ENCODE assay signal across 13 cellular contexts in the genomic region with DNA sequence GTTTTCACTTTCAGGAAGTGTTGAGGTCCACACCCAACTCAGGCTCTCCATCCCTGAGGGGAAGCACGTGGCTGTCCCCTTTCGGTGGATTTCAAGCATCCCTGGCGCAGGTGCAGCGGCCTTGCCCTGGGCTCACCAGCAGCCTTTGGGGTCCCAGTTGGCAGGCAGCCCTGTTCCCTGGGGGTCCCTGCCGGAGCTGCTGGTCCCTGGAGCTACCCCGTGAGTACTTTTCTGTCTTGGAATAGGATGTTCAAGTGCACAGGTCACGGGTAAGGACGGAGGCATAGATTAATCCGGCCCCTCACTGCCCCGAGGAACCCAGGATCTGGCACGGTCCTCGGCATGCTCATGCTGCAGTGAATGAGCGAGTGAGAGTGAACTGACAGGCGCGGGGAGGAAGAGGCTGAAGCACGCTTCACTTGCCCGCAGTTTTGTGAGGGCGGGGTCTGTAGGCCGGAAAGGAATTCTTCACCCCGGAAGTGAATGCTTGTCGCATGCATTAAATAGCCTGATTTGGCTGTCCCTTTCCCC.
A peak's percentile ranks its signal among the peaks of the same experiment; 100 is the strongest.
DNase-seq lines count a peak whose midpoint lies in the region; TF ChIP-seq lines count a peak whose summit lies in the region.
"Had no signal": no experiment of that assay in that cellular context is flagged by ENCODE, and none has a peak within 500 bp of the region (broad histone marks: within the 10 kb centered on the region; RNA-seq: fewer than 3 reads in every experiment).

No MANE protein-coding gene starts in this region.

- peak overlapping the region; percentile 100 for H3K27ac Mint-ChIP-seq in HFFc6
- H3K27ac Mint-ChIP-seq in MCF 10A (ENCODE audit: low read depth, unreplicated experiment) = peak overlapping the region; percentile 99
- H3K27ac Mint-ChIP-seq in endothelial cell (ENCODE audit: unreplicated experiment) = no peak overlapping the region
- H3K27ac Mint-ChIP-seq in activated CD4-positive, alpha-beta T cell treated with anti-CD3 and anti-CD28 coated beads, Interleukin-2, amount 10 ng/mL, durations not matched to agents 7 days and 5 days = no peak overlapping the region
- H3K27ac Mint-ChIP-seq: stimulated activated naive B cell treated with anti-CD40 and anti-IgM and Interleukin-4, amounts not matched to agents 10 μg/mL and 1 μg/mL and 100 μg/mL, for 72 hours had no signal

- H3K9ac ChIP-seq in mesenchymal stem cell (ENCODE audit: low read length) = peak overlapping the region; percentile 98

- H2BK12ac ChIP-seq in mesenchymal stem cell (ENCODE audit: low read length in 2 of 2) = peak overlapping the region in 1 of 2 experiments; percentile 87

- no peaks in the 10 kb centered on the region for H3K9me3 ChIP-seq in mesenchymal stem cell (ENCODE audit: control insufficient read depth, low read length)
- H3K9me3 ChIP-seq in transverse colon = no peaks in the 10 kb centered on the region

- peaks cover 14% of the 10 kb centered on the region for H3K4me1 ChIP-seq in mesenchymal stem cell (ENCODE audit: control insufficient read depth, insufficient read depth, low read depth, low read length)
- peaks cover 5 to 20% (median 19%) of the 10 kb centered on the region in 4 donors for H3K4me1 ChIP-seq in transverse colon

- no peak overlapping the region for H2BK120ac ChIP-seq in mesenchymal stem cell (ENCODE audit: low read depth, low read length)

- WGBS in mesenchymal stem cell = 92% methylated on average over 21 of the region's 21 CpGs
- WGBS in transverse colon (ENCODE audit: low coverage in 1 of 2), 2 donors = 81 to 93% methylated on average over 4 to 21 of the region's 21 CpGs

- H3K36me3 Mint-ChIP-seq in HFFc6 (ENCODE audit: low read depth) (peaks cover 4% of the 10 kb centered on the region; the same call in 1 of the 2 replicates), MCF 10A (ENCODE audit: insufficient read depth, unreplicated experiment) (no peaks in the 10 kb centered on the region), endothelial cell (ENCODE audit: low read depth, unreplicated experiment) (no peaks in the 10 kb centered on the region)
- no peaks in the 10 kb centered on the region for H3K36me3 Mint-ChIP-seq in activated CD4-positive, alpha-beta T cell treated with anti-CD3 and anti-CD28 coated beads, Interleukin-2, amount 10 ng/mL, durations not matched to agents 7 days and 5 days (ENCODE audit: low read depth)
- H3K36me3 Mint-ChIP-seq: stimulated activated naive B cell treated with anti-CD40 and anti-IgM and Interleukin-4, amounts not matched to agents 10 μg/mL and 1 μg/mL and 100 μg/mL, for 72 hours had no signal

- CTCF ChIA-PET in MCF 10A (lab: Yijun Ruan, JAX) = no interaction called here
- CTCF ChIA-PET in activated CD4-positive, alpha-beta T cell treated with anti-CD3 and anti-CD28 coated beads, Interleukin-2, amount 10 ng/mL, durations not matched to agents 7 days and 5 days (lab: Charles Lee) = no interaction called here

- no peak overlapping the region for H3K4me3 Mint-ChIP-seq in HFFc6
- H3K4me3 Mint-ChIP-seq in MCF 10A (ENCODE audit: unreplicated experiment) = no peak overlapping the region
- no peak overlapping the region for H3K4me3 Mint-ChIP-seq in endothelial cell (ENCODE audit: unreplicated experiment)
- H3K4me3 Mint-ChIP-seq in activated CD4-positive, alpha-beta T cell treated with anti-CD3 and anti-CD28 coated beads, Interleukin-2, amount 10 ng/mL, durations not matched to agents 7 days and 5 days = no peak overlapping the region
- H3K4me3 Mint-ChIP-seq: stimulated activated naive B cell treated with anti-CD40 and anti-IgM and Interleukin-4, amounts not matched to agents 10 μg/mL and 1 μg/mL and 100 μg/mL, for 72 hours had no signal

- peak overlapping the region in 1 of 2 experiments; percentile 26 for H3K14ac ChIP-seq in mesenchymal stem cell (ENCODE audit: low read length in 2 of 2)

- H3K4me3 ChIP-seq in mesenchymal stem cell (ENCODE audit: insufficient read depth in 1 of 2, low read depth in 1 of 2, low read length in 2 of 2) (peak overlapping the region in 1 of 2 experiments; percentile 76), transverse colon (no peak overlapping the region)

- BruUV-seq in MCF 10A (replicated peaks; lab: Mats Ljungman, UMichigan) = no TSS peak

- TF ChIP-seq EP300 in transverse colon (IDR thresholded peaks at IDR 0.05; ENCODE audit: low read depth) = no peak

- H3K27ac ChIP-seq in mesenchymal stem cell (ENCODE audit: low read length, poor library complexity, severe bottlenecking) (no peak overlapping the region), transverse colon (peak overlapping the region; percentile 42 to 79 (median 73))

- peak overlapping the region; percentile 1 for H4K91ac ChIP-seq in mesenchymal stem cell (ENCODE audit: low read length)

- H3K23ac ChIP-seq in mesenchymal stem cell (ENCODE audit: low read length in 2 of 2) = no peak overlapping the region

- intact Hi-C loops in MCF 10A (cut with micrococcal nuclease) (no loop called here), transverse colon (cut with DNase I; ENCODE audit: low total_unique reads) (no loop called here)

- H4K8ac ChIP-seq in mesenchymal stem cell (ENCODE audit: low read length) = no peak overlapping the region

- no peaks in the 10 kb centered on the region; the same call in 1 of the 2 replicates for H3K9me3 Mint-ChIP-seq in HFFc6
- H3K9me3 Mint-ChIP-seq in MCF 10A (ENCODE audit: unreplicated experiment) = no peaks in the 10 kb centered on the region
- no peaks in the 10 kb centered on the region for H3K9me3 Mint-ChIP-seq in endothelial cell (ENCODE audit: unreplicated experiment)
- peaks cover 6% of the 10 kb centered on the region for H3K9me3 Mint-ChIP-seq in activated CD4-positive, alpha-beta T cell treated with anti-CD3 and anti-CD28 coated beads, Interleukin-2, amount 10 ng/mL, durations not matched to agents 7 days and 5 days

- no peaks in the 10 kb centered on the region for H3K79me1 ChIP-seq in mesenchymal stem cell (replicated peaks; ENCODE audit: low read length, poor library complexity, severe bottlenecking)

- in situ Hi-C loops in transverse colon (cut with MboI; ENCODE audit: low pct_ligation_motif_present in 1 of 4, low pct_unique_long_range_greater_than_20kb in 1 of 4, low sequenced_read_pairs in 3 of 4) = no loop called here

- TF ChIP-seq CTCF in HFFc6 (IDR thresholded peaks at IDR 0.05) (no peak), MCF 10A (IDR thresholded peaks at IDR 0.05; ENCODE audit: unreplicated experiment) (no peak), transverse colon (IDR thresholded peaks at IDR 0.05) (no peak), endothelial cell (IDR thresholded peaks at IDR 0.05; ENCODE audit: unreplicated experiment) (no peak)

- TF ChIP-seq POLR2A in transverse colon (IDR thresholded peaks at IDR 0.05) = no peak

- no peak overlapping the region for H2BK5ac ChIP-seq in mesenchymal stem cell (ENCODE audit: low read depth, low read length, poor library complexity, severe bottlenecking)

- H3K4me1 Mint-ChIP-seq in HFFc6 (ENCODE audit: low read depth) = peaks cover 47% of the 10 kb centered on the region
- peaks cover 31% of the 10 kb centered on the region for H3K4me1 Mint-ChIP-seq in MCF 10A (ENCODE audit: insufficient read depth, unreplicated experiment)
- no peaks in the 10 kb centered on the region for H3K4me1 Mint-ChIP-seq in endothelial cell (ENCODE audit: unreplicated experiment)
- no peaks in the 10 kb centered on the region for H3K4me1 Mint-ChIP-seq in activated CD4-positive, alpha-beta T cell treated with anti-CD3 and anti-CD28 coated beads, Interleukin-2, amount 10 ng/mL, durations not matched to agents 7 days and 5 days

- H3K4ac ChIP-seq in mesenchymal stem cell (ENCODE audit: low read depth in 1 of 2, low read length in 2 of 2) = no peak overlapping the region

- peak overlapping the region; percentile 41 for H2BK15ac ChIP-seq in mesenchymal stem cell (ENCODE audit: low read depth, poor library complexity, severe bottlenecking)

- H3K27me3 ChIP-seq in mesenchymal stem cell (ENCODE audit: control insufficient read depth in 1 of 2, insufficient read depth in 1 of 2, low read length in 2 of 2) (no peaks in the 10 kb centered on the region), transverse colon (no peaks in the 10 kb centered on the region)

- H3K4me2 ChIP-seq in mesenchymal stem cell (ENCODE audit: low read length, poor library complexity, severe bottlenecking) = no peak overlapping the region

- peak overlapping the region; percentile 86 for H2AK5ac ChIP-seq in mesenchymal stem cell (ENCODE audit: low read length, severe bottlenecking)

- H2AFZ ChIP-seq in mesenchymal stem cell (ENCODE audit: low read depth, low read length) = no peak overlapping the region

- H3K18ac ChIP-seq in mesenchymal stem cell (ENCODE audit: low read depth in 1 of 2, low read length in 2 of 2) = peak overlapping the region in 1 of 2 experiments; percentile 25

- H3K36me3 ChIP-seq in mesenchymal stem cell (ENCODE audit: control insufficient read depth in 1 of 2, insufficient read depth in 2 of 2, low read depth in 1 of 2, low read length in 2 of 2) = no peaks in the 10 kb centered on the region
- H3K36me3 ChIP-seq in transverse colon = no peaks in the 10 kb centered on the region

- H3K27me3 Mint-ChIP-seq in HFFc6 (ENCODE audit: insufficient read depth) (no peaks in the 10 kb centered on the region), MCF 10A (ENCODE audit: insufficient read depth, unreplicated experiment) (no peaks in the 10 kb centered on the region), endothelial cell (ENCODE audit: unreplicated experiment) (no peaks in the 10 kb centered on the region)
- no peaks in the 10 kb centered on the region for H3K27me3 Mint-ChIP-seq in activated CD4-positive, alpha-beta T cell treated with anti-CD3 and anti-CD28 coated beads, Interleukin-2, amount 10 ng/mL, durations not matched to agents 7 days and 5 days
- H3K27me3 Mint-ChIP-seq: stimulated activated naive B cell treated with anti-CD40 and anti-IgM and Interleukin-4, amounts not matched to agents 10 μg/mL and 1 μg/mL and 100 μg/mL, for 72 hours had no signal

- DNase-seq in HFFc6 (no peak), MCF 10A (ENCODE audit: unreplicated experiment) (no peak), mesenchymal stem cell (no peak), transverse colon (no peak), endothelial cell (ENCODE audit: low spot score) (no peak), DMS79 (lab: John Stamatoyannopoulos, UW) (no peak)
- no peak for DNase-seq in activated CD4-positive, alpha-beta T cell treated with anti-CD3 and anti-CD28 coated beads, Interleukin-2, amount 10 ng/mL, durations not matched to agents 7 days and 5 days
- DNase-seq: activated CD4-positive, alpha-beta T cell treated with anti-CD3 and anti-CD28 coated beads for 1 hour; activated T-cell treated with anti-CD3 and anti-CD28 coated beads, Interleukin-2, amount 50 U/mL, for 1 hour; cortex of kidney; foreskin fibroblast; GOT3; stimulated activated naive B cell treated with anti-CD40 and anti-IgM and Interleukin-4, amounts not matched to agents 10 μg/mL and 1 μg/mL and 100 μg/mL, for 72 hours had no signal

- POLR2A ChIA-PET in MCF 10A (lab: Yijun Ruan, JAX) = no interaction called here
- POLR2A ChIA-PET in activated CD4-positive, alpha-beta T cell treated with anti-CD3 and anti-CD28 coated beads, Interleukin-2, amount 10 ng/mL, durations not matched to agents 7 days and 5 days (lab: Charles Lee) = no interaction called here

Comparison
In these comparisons a context has a peak if more than half of its experiments do, and no peak if none do; other contexts are left out.
1. H3K27ac Mint-ChIP-seq: peak in HFFc6 (single experiment) and MCF 10A (single experiment); none in endothelial cell (single experiment) and activated CD4-positive, alpha-beta T cell treated with anti-CD3 and anti-CD28 coated beads, Interleukin-2, amount 10 ng/mL, durations not matched to agents 7 days and 5 days (single experiment).